Comparison of ENCODE assay signal across 8 cellular contexts in genomic region chr3:87088366-87088983, GRCh38.
DNase-seq lines count a peak whose midpoint lies in the region; ATAC-seq and TF ChIP-seq lines count a peak whose summit lies in the region.

No MANE protein-coding gene starts in this region.

- no peaks in the 10 kb centered on the region for H3K36me3 ChIP-seq in duodenal mucosa (ENCODE audit: control insufficient read depth in 1 of 2, insufficient read depth in 2 of 2, low read length in 2 of 2)
- no peaks in the 10 kb centered on the region for H3K36me3 ChIP-seq in prostate gland

- no peak for TF ChIP-seq POLR2A in prostate gland (IDR thresholded peaks at IDR 0.05)

- no peak for TF ChIP-seq CTCF in prostate gland (IDR thresholded peaks at IDR 0.05)

- H3K4me3 ChIP-seq in duodenal mucosa (ENCODE audit: low read depth in 1 of 2, low read length in 2 of 2) (peak overlapping the region; percentile 83 to 90), prostate gland (peak overlapping the region; percentile 45 to 50)

- DNase-seq in prostate gland (ENCODE audit: low spot score): no peak
- no peak for DNase-seq in NCI-H146 (lab: John Stamatoyannopoulos, UW)
- no peak for DNase-seq in NOMO-1 treated with DMSO at 0.1 percent for 48 hours (lab: John Stamatoyannopoulos, UW; ENCODE audit: unreplicated experiment)
- DNase-seq in HuH-7.5 (ENCODE audit: low spot score): no peak
- DNase-seq in NCI-H345 (lab: John Stamatoyannopoulos, UW): no peak

- ATAC-seq in GM18868 (IDR thresholded peaks at IDR 0.05; ENCODE audit: unreplicated experiment) (peak; percentile 22), HG03342 (IDR thresholded peaks at IDR 0.05; ENCODE audit: unreplicated experiment) (peak; percentile 29)

- WGBS in prostate gland: 52% methylated on average over 15 of the region's 15 CpGs

- H3K9me3 ChIP-seq in duodenal mucosa (ENCODE audit: control insufficient read depth in 1 of 2, low read length in 2 of 2): no peaks in the 10 kb centered on the region
- H3K9me3 ChIP-seq in prostate gland: no peaks in the 10 kb centered on the region

- H3K27me3 ChIP-seq in duodenal mucosa (ENCODE audit: control insufficient read depth in 1 of 2, insufficient read depth in 2 of 2, low read length in 2 of 2) (no peaks in the 10 kb centered on the region), prostate gland (replicated peaks; ENCODE audit: insufficient read depth) (no peaks in the 10 kb centered on the region)

- H3K27ac ChIP-seq in duodenal mucosa (ENCODE audit: low read depth, low read length) (peak overlapping the region; percentile 58), prostate gland (peak overlapping the region; percentile 75 to 87)

- peaks cover 0 to 7% of the 10 kb centered on the region in 2 donors for H3K4me1 ChIP-seq in duodenal mucosa (ENCODE audit: control insufficient read depth in 1 of 2, insufficient read depth in 2 of 2, low read length in 2 of 2)
- no peaks in the 10 kb centered on the region for H3K4me1 ChIP-seq in prostate gland (replicated peaks)

- intact Hi-C loops in prostate gland (cut with DNase I): no loop called here

- peak overlapping the region; percentile 72 to 81 for H3K9ac ChIP-seq in duodenal mucosa (ENCODE audit: low read depth in 1 of 2, low read length in 2 of 2)
